Comparison of ENCODE assay signal across 22 cellular contexts in the genomic region with DNA sequence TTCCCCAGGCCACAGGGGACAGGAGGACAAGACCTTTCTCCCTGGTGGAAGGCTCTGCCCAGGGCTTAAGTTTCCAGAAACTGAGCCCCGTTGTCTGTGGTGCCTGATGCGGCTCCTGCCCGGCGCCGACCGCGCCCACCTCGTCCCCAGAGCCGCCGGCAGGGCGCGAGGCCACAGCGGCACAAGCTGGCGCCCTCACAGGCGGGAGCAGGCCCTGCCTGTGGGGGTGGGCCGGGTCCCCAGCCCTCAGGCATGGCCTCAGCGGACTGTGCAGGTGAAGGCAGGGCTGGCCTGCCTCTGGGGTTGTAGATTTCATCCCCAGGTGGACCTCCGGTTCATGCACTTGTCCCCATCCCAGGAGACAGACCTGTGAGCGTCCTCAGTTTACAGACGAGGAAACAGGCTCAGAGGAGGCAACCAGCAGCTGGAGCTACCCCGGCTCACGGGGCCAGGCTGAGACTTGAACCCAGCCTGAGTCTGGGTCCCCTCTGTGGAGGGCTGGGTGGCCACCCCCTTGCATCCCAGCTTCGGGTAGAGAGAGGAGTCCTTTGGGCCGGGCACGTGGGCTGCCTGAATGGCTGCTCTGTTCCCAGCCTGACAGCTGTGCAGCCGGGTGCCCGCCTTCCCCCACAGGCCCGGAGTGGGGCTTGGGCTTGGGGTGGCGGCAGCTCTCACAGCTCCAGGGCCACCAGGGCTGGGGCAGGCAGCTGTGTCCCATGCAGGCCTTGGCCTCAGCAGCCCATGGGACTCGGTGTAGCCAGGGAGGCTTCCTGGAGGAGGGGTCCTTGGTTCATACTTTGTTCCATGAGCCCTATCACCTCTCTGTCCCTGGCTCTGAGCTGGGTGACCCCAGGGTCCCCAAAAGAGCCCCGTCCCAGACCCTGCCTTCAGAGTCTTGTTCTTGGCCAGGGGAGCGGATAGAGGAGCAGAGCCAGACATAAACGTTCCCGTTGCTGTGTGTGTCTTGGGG. TPM values are rescaled to one million over a fixed set of nuclear protein-coding genes. Genes with fewer than 3 reads are reported as not detected.
A peak's percentile ranks its signal among the peaks of the same experiment; 100 is the strongest.
DNase-seq lines count a peak whose midpoint lies in the region; ATAC-seq and TF ChIP-seq lines count a peak whose summit lies in the region.
"Had no signal": no experiment of that assay in that cellular context is flagged by ENCODE, and none has a peak within 500 bp of the region (broad histone marks: within the 10 kb centered on the region; RNA-seq: fewer than 3 reads in every experiment).

No MANE protein-coding gene starts in this region.

- ATAC-seq in activated CD8-positive, alpha-beta T cell treated with anti-CD3 and anti-CD28 coated beads, Interleukin-2, amount 10 ng/mL, durations not matched to agents 7 days and 5 days = no peak
- ATAC-seq: Right ventricle myocardium inferior had no signal

- H3K4me3 ChIP-seq in neutrophil (ENCODE audit: low read depth in 1 of 2, low read length in 1 of 2) (no peak overlapping the region), ascending aorta (no peak overlapping the region), BE2C (ENCODE audit: low read depth, low read length) (no peak overlapping the region), esophagus squamous epithelium (no peak overlapping the region)
- H3K4me3 ChIP-seq: colonic mucosa, tibial artery had no signal

- H3K27ac Mint-ChIP-seq in CD14-positive monocyte = peak overlapping the region in 5 of 7 donors; percentile 60 to 85 (median 81)
- peak overlapping the region; percentile 27 for H3K27ac Mint-ChIP-seq in activated CD8-positive, alpha-beta T cell treated with anti-CD3 and anti-CD28 coated beads, Interleukin-2, amount 10 ng/mL, durations not matched to agents 7 days and 5 days
- H3K27ac Mint-ChIP-seq: stimulated activated effector memory CD8-positive, alpha-beta T cell treated with anti-CD3 and anti-CD28 coated beads, Interleukin-12 subunit alpha, Interleukin-12 subunit beta, amount 100 ng/mL, for 72 hours had no signal

- no peaks in the 10 kb centered on the region for H3K9me3 ChIP-seq in neutrophil
- no peaks in the 10 kb centered on the region for H3K9me3 ChIP-seq in ascending aorta
- no peaks in the 10 kb centered on the region for H3K9me3 ChIP-seq in BE2C
- H3K9me3 ChIP-seq in esophagus squamous epithelium = no peaks in the 10 kb centered on the region
- H3K9me3 ChIP-seq: colonic mucosa, tibial artery had no signal

- no peak for TF ChIP-seq POLR2A in esophagus squamous epithelium (IDR thresholded peaks at IDR 0.05)

- H3K4me1 ChIP-seq in neutrophil (ENCODE audit: control insufficient read depth in 1 of 2, insufficient read depth in 1 of 2, low read depth in 1 of 2, low read length in 1 of 2) = peaks cover 0 to 4% of the 10 kb centered on the region in 2 experiments
- H3K4me1 ChIP-seq in ascending aorta = no peaks in the 10 kb centered on the region
- no peaks in the 10 kb centered on the region for H3K4me1 ChIP-seq in BE2C
- no peaks in the 10 kb centered on the region for H3K4me1 ChIP-seq in esophagus squamous epithelium
- H3K4me1 ChIP-seq: colonic mucosa, tibial artery had no signal

- H3K27me3 ChIP-seq in neutrophil = no peaks in the 10 kb centered on the region
- no peaks in the 10 kb centered on the region for H3K27me3 ChIP-seq in ascending aorta
- no peaks in the 10 kb centered on the region for H3K27me3 ChIP-seq in BE2C
- H3K27me3 ChIP-seq in esophagus squamous epithelium = no peaks in the 10 kb centered on the region
- H3K27me3 ChIP-seq: colonic mucosa, tibial artery had no signal

- H3K36me3 ChIP-seq in neutrophil (peaks cover 94% of the 10 kb centered on the region), ascending aorta (peaks cover 52 to 65% of the 10 kb centered on the region in 2 donors), BE2C (peaks cover 35% of the 10 kb centered on the region), esophagus squamous epithelium (peaks cover 10 to 93% (median 18%) of the 10 kb centered on the region in 3 donors)
- H3K36me3 ChIP-seq: colonic mucosa had no signal

- H3K9me3 Mint-ChIP-seq in CD14-positive monocyte = no peaks in the 10 kb centered on the region
- H3K9me3 Mint-ChIP-seq in activated CD8-positive, alpha-beta T cell treated with anti-CD3 and anti-CD28 coated beads, Interleukin-2, amount 10 ng/mL, durations not matched to agents 7 days and 5 days (ENCODE audit: insufficient read depth) = no peaks in the 10 kb centered on the region
- H3K9me3 Mint-ChIP-seq: stimulated activated effector memory CD8-positive, alpha-beta T cell treated with anti-CD3 and anti-CD28 coated beads, Interleukin-12 subunit alpha, Interleukin-12 subunit beta, amount 100 ng/mL, for 72 hours; T-cell had no signal

- H3K4me3 Mint-ChIP-seq in CD14-positive monocyte = no peak overlapping the region
- H3K4me3 Mint-ChIP-seq in activated CD8-positive, alpha-beta T cell treated with anti-CD3 and anti-CD28 coated beads, Interleukin-2, amount 10 ng/mL, durations not matched to agents 7 days and 5 days = no peak overlapping the region
- H3K4me3 Mint-ChIP-seq: stimulated activated effector memory CD8-positive, alpha-beta T cell treated with anti-CD3 and anti-CD28 coated beads, Interleukin-12 subunit alpha, Interleukin-12 subunit beta, amount 100 ng/mL, for 72 hours; T-cell had no signal

- H3K36me3 Mint-ChIP-seq in CD14-positive monocyte = peaks cover 9 to 42% of the 10 kb centered on the region in 2 donors
- peaks cover 2% of the 10 kb centered on the region for H3K36me3 Mint-ChIP-seq in activated CD8-positive, alpha-beta T cell treated with anti-CD3 and anti-CD28 coated beads, Interleukin-2, amount 10 ng/mL, durations not matched to agents 7 days and 5 days (ENCODE audit: low read depth)
- H3K36me3 Mint-ChIP-seq: T-cell had no signal

- peaks cover 5% of the 10 kb centered on the region for H3K4me1 Mint-ChIP-seq in CD14-positive monocyte
- H3K4me1 Mint-ChIP-seq in activated CD8-positive, alpha-beta T cell treated with anti-CD3 and anti-CD28 coated beads, Interleukin-2, amount 10 ng/mL, durations not matched to agents 7 days and 5 days (ENCODE audit: low read depth) = no peaks in the 10 kb centered on the region
- H3K4me1 Mint-ChIP-seq: stimulated activated effector memory CD8-positive, alpha-beta T cell treated with anti-CD3 and anti-CD28 coated beads, Interleukin-12 subunit alpha, Interleukin-12 subunit beta, amount 100 ng/mL, for 72 hours; T-cell had no signal

- H3K27ac ChIP-seq in neutrophil (peak overlapping the region; percentile 27), ascending aorta (no peak overlapping the region), esophagus squamous epithelium (no peak overlapping the region)
- H3K27ac ChIP-seq: colonic mucosa, tibial artery had no signal

- CTCF ChIA-PET in activated CD8-positive, alpha-beta T cell treated with anti-CD3 and anti-CD28 coated beads, Interleukin-2, amount 10 ng/mL, durations not matched to agents 7 days and 5 days (lab: Charles Lee) = no interaction called here

- intact Hi-C loops in CD14-positive monocyte (cut with micrococcal nuclease) = loop anchor here in 1 of 2 donors (5.0 kb wide), 1 partner anchor 53 kb away; no protein-coding TSS in a partner anchor
- intact Hi-C loops in ascending aorta (cut with DNase I) = no loop called here
- intact Hi-C loops in esophagus squamous epithelium (cut with DNase I) = no loop called here

- TF ChIP-seq CTCF in CD14-positive monocyte (IDR thresholded peaks at IDR 0.05) = no peak
- no peak for TF ChIP-seq CTCF in neutrophil (IDR thresholded peaks at IDR 0.05)
- no peak for TF ChIP-seq CTCF in ascending aorta (IDR thresholded peaks at IDR 0.05)
- no peak for TF ChIP-seq CTCF in BE2C (IDR thresholded peaks at IDR 0.05; ENCODE audit: low read depth, low read length)
- TF ChIP-seq CTCF in esophagus squamous epithelium (IDR thresholded peaks at IDR 0.05) = no peak

- 69% methylated on average over 6 of the region's 34 CpGs; no CpG with 5 or more reads in 1 of the 2 donors for WGBS in esophagus squamous epithelium, 2 donors

- peaks cover 0 to 2% (median 0%) of the 10 kb centered on the region in 3 donors for H3K27me3 Mint-ChIP-seq in CD14-positive monocyte (ENCODE audit: low read depth in 3 of 3)
- H3K27me3 Mint-ChIP-seq in activated CD8-positive, alpha-beta T cell treated with anti-CD3 and anti-CD28 coated beads, Interleukin-2, amount 10 ng/mL, durations not matched to agents 7 days and 5 days (ENCODE audit: low read depth) = no peaks in the 10 kb centered on the region
- H3K27me3 Mint-ChIP-seq: T-cell had no signal

- DNase-seq in CD14-positive monocyte (ENCODE audit: low spot score) = no peak
- DNase-seq in activated CD8-positive, alpha-beta T cell treated with anti-CD3 and anti-CD28 coated beads, Interleukin-2, amount 10 ng/mL, durations not matched to agents 7 days and 5 days = no peak
- peak; percentile 95 for DNase-seq in globus pallidus (ENCODE audit: low spot score)
- no peak for DNase-seq in SKM-1 treated with dmso at 0.1 percent for 144 hours (lab: John Stamatoyannopoulos, UW; ENCODE audit: unreplicated experiment)
- DNase-seq in ascending aorta (ENCODE audit: low spot score in 2 of 2) = no peak
- no peak for DNase-seq in BE2C
- no peak for DNase-seq in esophagus squamous epithelium (lab: John Stamatoyannopoulos, UW)
- DNase-seq: activated CD4-positive, alpha-beta T cell treated with anti-CD3 and anti-CD28 coated beads for 4 hours; activated CD8-positive, alpha-beta memory T cell treated with anti-CD3 and anti-CD28 coated beads, Interleukin-2, amount 50 U/mL, for 48 hours; activated gamma-delta T cell treated with Interleukin-2 at 50 U/mL for 16 hours; colonic mucosa; DMS79 treated with DMSO at 0.1 percent for 48 hours; Karpas-422; NCI-H1048; NCI-H2081; NCI-H510A treated with DMSO at 0.1 percent for 48 hours; stimulated activated CD4-positive, alpha-beta T cell treated with anti-CD3 and anti-CD28 coated beads, Interleukin-15, amount 100 ng/mL, for 24 hours; T-cell; tibial artery had no signal

- POLR2A ChIA-PET in activated CD8-positive, alpha-beta T cell treated with anti-CD3 and anti-CD28 coated beads, Interleukin-2, amount 10 ng/mL, durations not matched to agents 7 days and 5 days (lab: Charles Lee) = interaction anchor here (0.8 to 1.0 kb wide), 2 partner anchors 7 to 30 kb away, joined by 3 read pairs; no protein-coding TSS in a partner anchor

RNA-seq across cellular contexts. Expression of a gene that starts 26.8 kb away (rescaled TPM):
- 1 to 10 TPM; 2.3 to 5.9 TPM for polyA plus RNA-seq in CD14-positive monocyte
- total RNA-seq in activated CD8-positive, alpha-beta T cell treated with anti-CD3 and anti-CD28 coated beads, Interleukin-2, amount 10 ng/mL, durations not matched to agents 7 days and 5 days = 10 to 100 TPM; 34.2 to 35.6 TPM
- total RNA-seq in ascending aorta (30.8 TPM), esophagus squamous epithelium (10 to 100 TPM; 11.4 to 15.1 (median 13.0) TPM)
- 105 TPM for polyA plus RNA-seq in BE2C (2012; ENCODE audit: insufficient read depth, insufficient read length, low read depth)

RNA-seq across cellular contexts. Expression of a gene that starts 32.4 kb away (rescaled TPM):
- 10 to 100 TPM; 18.0 to 20.2 TPM for polyA plus RNA-seq in CD14-positive monocyte
- total RNA-seq in activated CD8-positive, alpha-beta T cell treated with anti-CD3 and anti-CD28 coated beads, Interleukin-2, amount 10 ng/mL, durations not matched to agents 7 days and 5 days = 10 to 100 TPM; 59.1 to 63.1 TPM
- total RNA-seq in ascending aorta = 76.4 TPM
- 17.1 TPM for polyA plus RNA-seq in BE2C (2012; ENCODE audit: insufficient read depth, insufficient read length, low read depth)
- 100 to 1,000 TPM in 1 of 4 donors, 10 to 100 TPM in 3; 60.5 to 187 (median 81.2) TPM for total RNA-seq in esophagus squamous epithelium

RNA-seq across cellular contexts. Expression of a gene that starts 49.1 kb away (rescaled TPM):
- polyA plus RNA-seq in CD14-positive monocyte = 100 to 1,000 TPM; 264 to 323 TPM
- total RNA-seq in activated CD8-positive, alpha-beta T cell treated with anti-CD3 and anti-CD28 coated beads, Interleukin-2, amount 10 ng/mL, durations not matched to agents 7 days and 5 days = 1,000 to 10,000 TPM; 1,524 to 1,558 TPM
- total RNA-seq in ascending aorta = 1,544 TPM
- polyA plus RNA-seq in BE2C (2012; ENCODE audit: insufficient read depth, insufficient read length, low read depth) = 3,076 TPM
- 1,000 to 10,000 TPM; 1,210 to 2,054 (median 1,565) TPM for total RNA-seq in esophagus squamous epithelium
